Comparison of ENCODE assay signal across 1 cellular context in the genomic region with DNA sequence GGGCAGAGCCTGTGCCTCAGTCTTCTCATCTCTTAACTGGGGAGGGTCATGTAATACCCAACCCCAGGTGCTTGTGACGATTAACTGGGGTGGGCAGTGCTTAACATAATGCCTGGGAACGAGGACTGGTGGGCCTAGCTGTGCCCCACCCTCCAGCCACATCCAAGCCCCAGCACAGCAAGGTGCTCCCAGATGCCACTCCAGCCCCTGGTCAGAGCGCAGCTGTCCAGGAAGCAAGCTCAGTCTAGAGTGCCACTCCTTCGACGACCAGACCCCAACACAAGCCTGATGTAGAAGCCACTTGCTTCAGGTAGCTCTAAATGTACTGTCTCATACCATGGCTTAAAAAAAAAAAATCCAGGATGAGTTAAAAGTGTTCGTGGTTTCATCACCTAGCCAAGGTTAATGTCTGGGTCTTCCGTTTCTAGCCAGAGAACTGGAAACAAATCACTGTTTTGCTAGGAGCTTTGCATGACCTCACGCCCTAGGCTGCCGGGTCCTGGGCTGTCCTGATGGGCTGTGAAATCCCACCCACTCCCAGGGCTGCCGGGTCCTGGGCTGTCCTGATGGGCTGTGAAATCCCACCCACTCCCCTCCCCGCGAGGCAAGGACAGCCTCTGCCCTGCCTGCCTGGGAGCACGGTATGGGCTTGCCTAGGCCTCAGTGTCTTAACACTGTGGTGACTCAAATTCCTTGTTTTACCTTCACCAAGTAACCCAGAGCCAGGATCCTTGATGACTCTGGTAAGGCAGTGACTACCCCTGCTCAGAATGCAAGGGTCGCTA.
TF ChIP-seq lines count a peak whose summit lies in the region.

No MANE protein-coding gene starts in this region.

TF ChIP-seq in GM23338, 12 proteins besides CTCF, POLR2A, EP300 and RAD21:
- TF ChIP-seq EZH2phosphoT487 (IDR thresholded peaks at IDR 0.05; ENCODE audit: unreplicated experiment) (no peak), NANOG (IDR thresholded peaks at IDR 0.05; ENCODE audit: borderline replicate concordance) (no peak), EZH2 (IDR thresholded peaks at IDR 0.05; ENCODE audit: low read depth, unreplicated experiment) (no peak), ZNF114 (CRISPR knock-in tag; IDR thresholded peaks at IDR 0.05) (no peak), POLR2AphosphoS5 (IDR thresholded peaks at IDR 0.05; ENCODE audit: low read depth) (no peak), STAT1 (IDR thresholded peaks at IDR 0.05; ENCODE audit: unreplicated experiment) (no peak), ZNF331 (CRISPR knock-in tag; IDR thresholded peaks at IDR 0.05; ENCODE audit: low read depth) (no peak), JUNB (IDR thresholded peaks at IDR 0.05; ENCODE audit: unreplicated experiment) (no peak), CREB1 (CRISPR knock-in tag; IDR thresholded peaks at IDR 0.05; ENCODE audit: low read depth) (no peak), REST (IDR thresholded peaks at IDR 0.05; ENCODE audit: unreplicated experiment) (no peak)
- TF ChIP-seq, protein P1, sequence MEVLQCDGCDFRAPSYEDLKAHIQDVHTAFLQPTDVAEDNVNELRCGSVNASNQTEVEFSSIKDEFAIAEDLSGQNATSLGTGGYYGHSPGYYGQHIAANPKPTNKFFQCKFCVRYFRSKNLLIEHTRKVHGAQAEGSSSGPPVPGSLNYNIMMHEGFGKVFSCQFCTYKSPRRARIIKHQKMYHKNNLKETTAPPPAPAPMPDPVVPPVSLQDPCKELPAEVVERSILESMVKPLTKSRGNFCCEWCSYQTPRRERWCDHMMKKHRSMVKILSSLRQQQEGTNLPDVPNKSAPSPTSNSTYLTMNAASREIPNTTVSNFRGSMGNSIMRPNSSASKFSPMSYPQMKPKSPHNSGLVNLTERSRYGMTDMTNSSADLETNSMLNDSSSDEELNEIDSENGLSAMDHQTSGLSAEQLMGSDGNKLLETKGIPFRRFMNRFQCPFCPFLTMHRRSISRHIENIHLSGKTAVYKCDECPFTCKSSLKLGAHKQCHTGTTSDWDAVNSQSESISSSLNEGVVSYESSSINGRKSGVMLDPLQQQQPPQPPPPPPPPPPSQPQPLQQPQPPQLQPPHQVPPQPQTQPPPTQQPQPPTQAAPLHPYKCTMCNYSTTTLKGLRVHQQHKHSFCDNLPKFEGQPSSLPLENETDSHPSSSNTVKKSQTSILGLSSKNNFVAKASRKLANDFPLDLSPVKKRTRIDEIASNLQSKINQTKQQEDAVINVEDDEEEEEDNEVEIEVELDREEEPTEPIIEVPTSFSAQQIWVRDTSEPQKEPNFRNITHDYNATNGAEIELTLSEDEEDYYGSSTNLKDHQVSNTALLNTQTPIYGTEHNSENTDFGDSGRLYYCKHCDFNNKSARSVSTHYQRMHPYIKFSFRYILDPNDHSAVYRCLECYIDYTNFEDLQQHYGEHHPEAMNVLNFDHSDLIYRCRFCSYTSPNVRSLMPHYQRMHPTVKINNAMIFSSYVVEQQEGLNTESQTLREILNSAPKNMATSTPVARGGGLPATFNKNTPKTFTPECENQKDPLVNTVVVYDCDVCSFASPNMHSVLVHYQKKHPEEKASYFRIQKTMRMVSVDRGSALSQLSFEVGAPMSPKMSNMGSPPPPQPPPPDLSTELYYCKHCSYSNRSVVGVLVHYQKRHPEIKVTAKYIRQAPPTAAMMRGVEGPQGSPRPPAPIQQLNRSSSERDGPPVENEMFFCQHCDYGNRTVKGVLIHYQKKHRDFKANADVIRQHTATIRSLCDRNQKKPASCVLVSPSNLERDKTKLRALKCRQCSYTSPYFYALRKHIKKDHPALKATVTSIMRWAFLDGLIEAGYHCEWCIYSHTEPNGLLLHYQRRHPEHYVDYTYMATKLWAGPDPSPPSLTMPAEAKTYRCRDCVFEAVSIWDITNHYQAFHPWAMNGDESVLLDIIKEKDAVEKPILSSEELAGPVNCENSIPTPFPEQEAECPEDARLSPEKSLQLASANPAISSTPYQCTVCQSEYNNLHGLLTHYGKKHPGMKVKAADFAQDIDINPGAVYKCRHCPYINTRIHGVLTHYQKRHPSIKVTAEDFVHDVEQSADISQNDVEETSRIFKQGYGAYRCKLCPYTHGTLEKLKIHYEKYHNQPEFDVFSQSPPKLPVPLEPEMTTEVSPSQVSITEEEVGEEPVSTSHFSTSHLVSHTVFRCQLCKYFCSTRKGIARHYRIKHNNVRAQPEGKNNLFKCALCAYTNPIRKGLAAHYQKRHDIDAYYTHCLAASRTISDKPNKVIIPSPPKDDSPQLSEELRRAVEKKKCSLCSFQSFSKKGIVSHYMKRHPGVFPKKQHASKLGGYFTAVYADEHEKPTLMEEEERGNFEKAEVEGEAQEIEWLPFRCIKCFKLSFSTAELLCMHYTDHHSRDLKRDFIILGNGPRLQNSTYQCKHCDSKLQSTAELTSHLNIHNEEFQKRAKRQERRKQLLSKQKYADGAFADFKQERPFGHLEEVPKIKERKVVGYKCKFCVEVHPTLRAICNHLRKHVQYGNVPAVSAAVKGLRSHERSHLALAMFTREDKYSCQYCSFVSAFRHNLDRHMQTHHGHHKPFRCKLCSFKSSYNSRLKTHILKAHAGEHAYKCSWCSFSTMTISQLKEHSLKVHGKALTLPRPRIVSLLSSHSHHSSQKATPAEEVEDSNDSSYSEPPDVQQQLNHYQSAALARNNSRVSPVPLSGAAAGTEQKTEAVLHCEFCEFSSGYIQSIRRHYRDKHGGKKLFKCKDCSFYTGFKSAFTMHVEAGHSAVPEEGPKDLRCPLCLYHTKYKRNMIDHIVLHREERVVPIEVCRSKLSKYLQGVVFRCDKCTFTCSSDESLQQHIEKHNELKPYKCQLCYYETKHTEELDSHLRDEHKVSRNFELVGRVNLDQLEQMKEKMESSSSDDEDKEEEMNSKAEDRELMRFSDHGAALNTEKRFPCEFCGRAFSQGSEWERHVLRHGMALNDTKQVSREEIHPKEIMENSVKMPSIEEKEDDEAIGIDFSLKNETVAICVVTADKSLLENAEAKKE (CRISPR knock-in tag; IDR thresholded peaks at IDR 0.05), result no peak
